Comparison of ENCODE assay signal across 14 cellular contexts in the genomic region with DNA sequence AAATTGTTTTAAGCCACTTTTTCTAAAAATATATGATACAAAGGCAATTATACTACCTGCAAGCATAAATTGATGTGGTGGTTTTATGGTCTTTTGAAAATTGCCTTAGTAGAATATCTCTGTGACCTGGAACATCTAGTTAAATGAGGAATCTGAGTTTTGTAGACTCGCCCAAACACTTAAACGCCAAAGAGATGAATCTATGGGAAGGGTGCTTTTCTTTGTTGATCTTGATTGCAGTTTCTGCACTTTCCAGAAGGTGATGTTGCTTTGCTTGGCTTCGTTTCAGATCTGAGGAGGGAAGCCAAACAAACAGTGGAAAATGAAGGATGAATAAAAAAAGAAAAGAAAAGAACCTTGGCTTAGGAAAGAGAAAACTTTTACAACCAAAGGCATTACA.
A peak's percentile ranks its signal among the peaks of the same experiment; 100 is the strongest.
DNase-seq lines count a peak whose midpoint lies in the region; ATAC-seq, FAIRE-seq and TF ChIP-seq lines count a peak whose summit lies in the region.
"Had no signal": no experiment of that assay in that cellular context is flagged by ENCODE, and none has a peak within 500 bp of the region (broad histone marks: within the 10 kb centered on the region; RNA-seq: fewer than 3 reads in every experiment).

No MANE protein-coding gene starts in this region.

- peak; percentile 99 for FAIRE-seq in A204.1 (lab: Jason Lieb, UNC)

- H3K4me1 Mint-ChIP-seq in stimulated activated memory B cell treated with anti-CD40 and anti-IgM and Interleukin-4, amounts not matched to agents 10 μg/mL and 1 μg/mL and 100 μg/mL, for 72 hours = no peaks in the 10 kb centered on the region
- H3K4me1 Mint-ChIP-seq in CD14-positive monocyte = no peaks in the 10 kb centered on the region
- H3K4me1 Mint-ChIP-seq: natural killer cell had no signal

- peak overlapping the region; percentile 36 for H3K9ac ChIP-seq in adipocyte (ENCODE audit: low read length)

- no peak overlapping the region for H3K4me3 Mint-ChIP-seq in stimulated activated memory B cell treated with anti-CD40 and anti-IgM and Interleukin-4, amounts not matched to agents 10 μg/mL and 1 μg/mL and 100 μg/mL, for 72 hours
- no peak overlapping the region for H3K4me3 Mint-ChIP-seq in CD14-positive monocyte
- H3K4me3 Mint-ChIP-seq: activated naive CD4-positive, alpha-beta T cell treated with anti-CD3 and anti-CD28 coated beads for 36 hours; natural killer cell had no signal

- H3K36me3 ChIP-seq in adipocyte (ENCODE audit: control insufficient read depth, insufficient read depth, low read length, severe bottlenecking) (no peaks in the 10 kb centered on the region), hepatocyte (replicated peaks; ENCODE audit: insufficient read depth, low read depth) (no peaks in the 10 kb centered on the region)

- intact Hi-C loops in CD14-positive monocyte (cut with micrococcal nuclease) = no loop called here

- no peak overlapping the region for H3K27ac Mint-ChIP-seq in stimulated activated memory B cell treated with anti-CD40 and anti-IgM and Interleukin-4, amounts not matched to agents 10 μg/mL and 1 μg/mL and 100 μg/mL, for 72 hours
- no peak overlapping the region for H3K27ac Mint-ChIP-seq in CD14-positive monocyte
- H3K27ac Mint-ChIP-seq: activated naive CD4-positive, alpha-beta T cell treated with anti-CD3 and anti-CD28 coated beads for 36 hours; natural killer cell had no signal

- peak; percentile 7 for TF ChIP-seq CTCF in hepatocyte (IDR thresholded peaks at IDR 0.05; ENCODE audit: poor library complexity)
- TF ChIP-seq CTCF in CD14-positive monocyte (IDR thresholded peaks at IDR 0.05) = no peak

- WGBS in hepatocyte (ENCODE audit: low lambda C conversion rate, missing lambda C conversion rate) = 73% methylated on average over 3 of the region's 3 CpGs

- H3K4me3 ChIP-seq in adipocyte (ENCODE audit: low read length) = no peak overlapping the region
- no peak overlapping the region for H3K4me3 ChIP-seq in hepatocyte

- no peaks in the 10 kb centered on the region for H3K36me3 Mint-ChIP-seq in stimulated activated memory B cell treated with anti-CD40 and anti-IgM and Interleukin-4, amounts not matched to agents 10 μg/mL and 1 μg/mL and 100 μg/mL, for 72 hours
- no peaks in the 10 kb centered on the region for H3K36me3 Mint-ChIP-seq in CD14-positive monocyte
- H3K36me3 Mint-ChIP-seq: natural killer cell had no signal

- no peak overlapping the region for H3K27ac ChIP-seq in hepatocyte

- H3K27me3 Mint-ChIP-seq in stimulated activated memory B cell treated with anti-CD40 and anti-IgM and Interleukin-4, amounts not matched to agents 10 μg/mL and 1 μg/mL and 100 μg/mL, for 72 hours = no peaks in the 10 kb centered on the region
- H3K27me3 Mint-ChIP-seq in CD14-positive monocyte (ENCODE audit: low read depth in 3 of 3) = peaks cover 0 to 9% (median 1%) of the 10 kb centered on the region in 3 donors

- H3K4me2 ChIP-seq in hepatocyte = no peak overlapping the region

- H3K4me1 ChIP-seq in adipocyte (ENCODE audit: control insufficient read depth, insufficient read depth, low read length) = peaks cover 36% of the 10 kb centered on the region
- H3K4me1 ChIP-seq in hepatocyte (ENCODE audit: insufficient read depth) = peaks cover 14% of the 10 kb centered on the region

- H3K9me3 ChIP-seq in adipocyte (ENCODE audit: control insufficient read depth, low read length) (no peaks in the 10 kb centered on the region), hepatocyte (ENCODE audit: low read depth) (no peaks in the 10 kb centered on the region)

- H4K20me1 ChIP-seq in hepatocyte (ENCODE audit: insufficient read depth, poor library complexity, severe bottlenecking) = no peaks in the 10 kb centered on the region

- ATAC-seq in HG02678 (IDR thresholded peaks at IDR 0.05; ENCODE audit: unreplicated experiment) = no peak
- no peak for ATAC-seq in stimulated activated memory B cell treated with anti-CD40 and anti-IgM and Interleukin-4, amounts not matched to agents 10 μg/mL and 1 μg/mL and 100 μg/mL, for 72 hours
- ATAC-seq in GM19324 (IDR thresholded peaks at IDR 0.05; ENCODE audit: low FRiP score, unreplicated experiment) = no peak
- ATAC-seq: natural killer cell had no signal

- H3K79me2 ChIP-seq in hepatocyte = no peaks in the 10 kb centered on the region

- H3K27me3 ChIP-seq in adipocyte (replicated peaks; ENCODE audit: control insufficient read depth, insufficient read depth, low read length) (no peaks in the 10 kb centered on the region), hepatocyte (no peaks in the 10 kb centered on the region)

- no peaks in the 10 kb centered on the region for H3K9me2 ChIP-seq in hepatocyte (replicated peaks; ENCODE audit: insufficient read depth)

- peak; percentile 64 for DNase-seq in HCEC 1CT
- DNase-seq in adipocyte (ENCODE audit: low read depth) = peak; percentile 52
- no peak for DNase-seq in hepatocyte (ENCODE audit: low spot score)
- DNase-seq in CD14-positive monocyte (ENCODE audit: low spot score) = no peak
- DNase-seq: activated CD4-positive, alpha-beta T cell treated with anti-CD3 and anti-CD28 coated beads, Interleukin-2, amount 50 U/mL, for 4 hours; activated naive CD4-positive, alpha-beta T cell treated with anti-CD3 and anti-CD28 coated beads for 36 hours; C1 segment of cervical spinal cord; natural killer cell; NCI-H1092; NCI-H526 treated with DMSO at 0.1 percent for 48 hours had no signal

- no peaks in the 10 kb centered on the region for H3K9me3 Mint-ChIP-seq in stimulated activated memory B cell treated with anti-CD40 and anti-IgM and Interleukin-4, amounts not matched to agents 10 μg/mL and 1 μg/mL and 100 μg/mL, for 72 hours
- H3K9me3 Mint-ChIP-seq in CD14-positive monocyte = peaks cover 0 to 3% (median 0%) of the 10 kb centered on the region in 7 donors

- H2AFZ ChIP-seq in hepatocyte = no peak overlapping the region

Comparison
In these comparisons a context has a peak if more than half of its experiments do, and no peak if none do; other contexts are left out.
1. DNase-seq: peak in HCEC 1CT (single experiment) and adipocyte (single experiment); none in hepatocyte (single experiment) and CD14-positive monocyte (single experiment).